ENCODE assay signal across 21 cellular contexts in the genomic region with DNA sequence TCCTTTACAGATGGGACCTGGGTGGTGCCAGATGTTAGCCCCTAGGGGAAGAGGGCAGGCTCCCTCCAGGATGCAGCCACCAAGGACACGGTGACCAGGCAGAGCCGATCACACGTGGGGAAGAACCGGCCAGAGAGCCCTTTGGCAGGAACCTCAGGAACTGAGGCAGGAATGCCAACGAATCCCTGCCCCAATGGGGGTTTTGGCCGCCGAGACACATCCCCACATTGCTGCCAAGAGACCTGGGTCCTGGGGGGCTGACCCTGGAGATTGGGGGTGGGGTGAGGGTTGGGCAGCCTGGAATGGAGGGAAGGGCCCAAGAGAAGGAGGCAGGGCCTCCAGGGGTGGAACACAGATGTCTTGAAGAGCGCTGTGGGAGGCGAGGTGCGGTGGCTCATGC. TPM values are rescaled to one million over a fixed set of nuclear protein-coding genes. Genes with fewer than 3 reads are reported as not detected.
"Had no signal": no experiment of that assay in that cellular context is flagged by ENCODE, and none has a peak within 500 bp of the region (broad histone marks: within the 10 kb centered on the region; RNA-seq: fewer than 3 reads in every experiment).

No MANE protein-coding gene starts in this region.

- ATAC-seq: activated CD8-positive, alpha-beta T cell treated with anti-CD3 and anti-CD28 coated beads for 36 hours had no signal

- H3K4me3 ChIP-seq: adrenal gland, MG63 had no signal

- H3K27ac ChIP-seq: adrenal gland had no signal

- H3K4me1 Mint-ChIP-seq: activated B cell treated with CpG ODN at 0.5 μM for 24 hours; activated CD4-positive, alpha-beta T cell treated with anti-CD3 and anti-CD28 coated beads, Interleukin-2, amount 10 ng/mL, durations not matched to agents 7 days and 5 days; activated naive CD8-positive, alpha-beta T cell treated with anti-CD3 and anti-CD28 coated beads, Interleukin-2, amount 10 ng/mL, durations not matched to agents 7 days and 5 days had no signal

- H3K36me3 ChIP-seq: adrenal gland, MG63 had no signal

- H3K27me3 ChIP-seq: adrenal gland, MG63 had no signal

- H3K4me3 Mint-ChIP-seq: activated B cell treated with CpG ODN at 0.5 μM for 24 hours; activated CD4-positive, alpha-beta T cell treated with anti-CD3 and anti-CD28 coated beads, Interleukin-2, amount 10 ng/mL, durations not matched to agents 7 days and 5 days; activated CD8-positive, alpha-beta T cell treated with anti-CD3 and anti-CD28 coated beads for 36 hours; activated naive CD8-positive, alpha-beta T cell treated with anti-CD3 and anti-CD28 coated beads, Interleukin-2, amount 10 ng/mL, durations not matched to agents 7 days and 5 days; T-helper 1 cell treated with Interleukin-12 subunit alpha and Interleukin-12 subunit beta and Interleukin-4 antibody, amounts not matched to agents 30 μg/mL and 1 μg/mL, for 36 hours had no signal

- DNase-seq: activated B cell treated with CpG ODN at 0.5 μM for 24 hours; activated CD4-positive, alpha-beta T cell treated with anti-CD3 and anti-CD28 coated beads, Interleukin-2, amount 10 ng/mL, durations not matched to agents 7 days and 5 days; activated CD8-positive, alpha-beta T cell treated with anti-CD3 and anti-CD28 coated beads for 36 hours; activated naive CD4-positive, alpha-beta T cell treated with anti-CD3 and anti-CD28 coated beads, Interleukin-2, amount 50 U/mL, for 16 hours; activated naive CD8-positive, alpha-beta T cell treated with anti-CD3 and anti-CD28 coated beads, Interleukin-2, amount 10 ng/mL, durations not matched to agents 7 days and 5 days; activated T-cell treated with anti-CD3 and anti-CD28 coated beads for 4 hours; anterior cingulate cortex; MG63; MV-4-11; NCI-H1092 treated with DMSO at 0.1 percent for 48 hours; NCI-H1436; NCI-H1694 treated with DMSO at 0.1 percent for 48 hours; NCI-H2029 treated with DMSO at 0.1 percent for 48 hours; NCI-H345; NCI-H510A; NCI-H526 treated with DMSO at 0.1 percent for 48 hours; SHP77 treated with DMSO at 0.1 percent for 48 hours; T-helper 9 cell had no signal

- H3K36me3 Mint-ChIP-seq: activated naive CD8-positive, alpha-beta T cell treated with anti-CD3 and anti-CD28 coated beads, Interleukin-2, amount 10 ng/mL, durations not matched to agents 7 days and 5 days had no signal

- H3K27me3 Mint-ChIP-seq: activated B cell treated with CpG ODN at 0.5 μM for 24 hours; activated CD4-positive, alpha-beta T cell treated with anti-CD3 and anti-CD28 coated beads, Interleukin-2, amount 10 ng/mL, durations not matched to agents 7 days and 5 days; activated CD8-positive, alpha-beta T cell treated with anti-CD3 and anti-CD28 coated beads for 36 hours; activated naive CD8-positive, alpha-beta T cell treated with anti-CD3 and anti-CD28 coated beads, Interleukin-2, amount 10 ng/mL, durations not matched to agents 7 days and 5 days had no signal

- H3K4me1 ChIP-seq: adrenal gland had no signal

- H3K9me3 ChIP-seq: adrenal gland, MG63 had no signal

- H3K27ac Mint-ChIP-seq: activated B cell treated with CpG ODN at 0.5 μM for 24 hours; activated CD4-positive, alpha-beta T cell treated with anti-CD3 and anti-CD28 coated beads, Interleukin-2, amount 10 ng/mL, durations not matched to agents 7 days and 5 days; activated CD8-positive, alpha-beta T cell treated with anti-CD3 and anti-CD28 coated beads for 36 hours; activated naive CD8-positive, alpha-beta T cell treated with anti-CD3 and anti-CD28 coated beads, Interleukin-2, amount 10 ng/mL, durations not matched to agents 7 days and 5 days; T-helper 1 cell treated with Interleukin-12 subunit alpha and Interleukin-12 subunit beta and Interleukin-4 antibody, amounts not matched to agents 30 μg/mL and 1 μg/mL, for 36 hours had no signal

- H3K9me3 Mint-ChIP-seq: activated B cell treated with CpG ODN at 0.5 μM for 24 hours; activated CD4-positive, alpha-beta T cell treated with anti-CD3 and anti-CD28 coated beads, Interleukin-2, amount 10 ng/mL, durations not matched to agents 7 days and 5 days; activated CD8-positive, alpha-beta T cell treated with anti-CD3 and anti-CD28 coated beads for 36 hours; activated naive CD8-positive, alpha-beta T cell treated with anti-CD3 and anti-CD28 coated beads, Interleukin-2, amount 10 ng/mL, durations not matched to agents 7 days and 5 days; T-helper 1 cell treated with Interleukin-12 subunit alpha and Interleukin-12 subunit beta and Interleukin-4 antibody, amounts not matched to agents 30 μg/mL and 1 μg/mL, for 36 hours had no signal

RNA-seq across cellular contexts. Expression of a gene that starts 28.7 kb away (rescaled TPM):
- total RNA-seq: activated B cell treated with CpG ODN at 0.5 μM for 24 hours; activated CD4-positive, alpha-beta T cell treated with anti-CD3 and anti-CD28 coated beads, Interleukin-2, amount 10 ng/mL, durations not matched to agents 7 days and 5 days; activated CD8-positive, alpha-beta T cell treated with anti-CD3 and anti-CD28 coated beads for 36 hours; activated naive CD8-positive, alpha-beta T cell treated with anti-CD3 and anti-CD28 coated beads, Interleukin-2, amount 10 ng/mL, durations not matched to agents 7 days and 5 days; SK-MEL-5 had no signal
